Comparison of ENCODE assay signal across 22 cellular contexts in the genomic region with DNA sequence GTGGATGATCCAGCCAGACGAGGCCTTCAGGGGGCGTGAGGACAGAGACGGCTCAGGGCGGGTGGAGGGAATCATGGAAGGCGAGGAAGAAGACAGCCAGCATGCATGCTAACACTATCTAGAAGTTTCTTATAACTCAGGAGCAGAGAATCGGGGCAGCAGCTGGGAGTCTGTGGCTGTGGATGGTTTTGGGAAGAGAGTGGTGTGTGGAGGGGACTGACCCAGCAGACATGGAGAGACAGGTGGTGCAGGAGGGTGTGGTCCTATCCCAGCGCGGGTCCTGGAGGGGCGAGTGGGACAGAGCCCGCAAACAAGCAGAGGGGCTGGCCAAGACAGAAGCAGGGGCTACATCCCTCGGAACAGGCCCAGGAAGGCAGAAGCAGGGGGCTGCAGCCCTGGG.
"Had no signal": no experiment of that assay in that cellular context is flagged by ENCODE, and none has a peak within 500 bp of the region (broad histone marks: within the 10 kb centered on the region; RNA-seq: fewer than 3 reads in every experiment).

No MANE protein-coding gene starts in this region.

- H3K27me3 Mint-ChIP-seq: effector memory CD8-positive, alpha-beta T cell had no signal

- H3K9me3 Mint-ChIP-seq: effector memory CD8-positive, alpha-beta T cell; natural killer cell; stimulated activated naive B cell treated with anti-CD40 and anti-IgM and Interleukin-4, amounts not matched to agents 10 μg/mL and 1 μg/mL and 100 μg/mL, for 72 hours; stimulated activated naive CD8-positive, alpha-beta T cell treated with anti-CD3 and anti-CD28 coated beads, Interleukin-15, amount 100 ng/mL, for 72 hours had no signal

- ATAC-seq: effector memory CD8-positive, alpha-beta T cell; gastrocnemius medialis; left colon; natural killer cell; stimulated activated naive B cell treated with anti-CD40 and anti-IgM and Interleukin-4, amounts not matched to agents 10 μg/mL and 1 μg/mL and 100 μg/mL, for 72 hours; stimulated activated naive CD8-positive, alpha-beta T cell treated with anti-CD3 and anti-CD28 coated beads, Interleukin-15, amount 100 ng/mL, for 72 hours had no signal

- H2AFZ ChIP-seq: neural progenitor cell had no signal

- H3K36me3 ChIP-seq: esophagus muscularis mucosa, gastrocnemius medialis, neural progenitor cell, pancreas, prostate gland, right lobe of liver, tibial nerve, upper lobe of right lung, vagina had no signal

- DNase-seq: effector memory CD8-positive, alpha-beta T cell; glutamatergic neuron; kidney; mammary epithelial cell; natural killer cell; occipital lobe; stimulated activated CD4-positive, alpha-beta T cell treated with anti-CD3 and anti-CD28 coated beads, Interleukin-4, amount 100 ng/mL, for 1 hour; stimulated activated naive B cell treated with anti-CD40 and anti-IgM and Interleukin-4, amounts not matched to agents 10 μg/mL and 1 μg/mL and 100 μg/mL, for 72 hours; stimulated activated naive CD8-positive, alpha-beta T cell treated with anti-CD3 and anti-CD28 coated beads, Interleukin-15, amount 100 ng/mL, for 72 hours; testis had no signal

- H3K4me1 ChIP-seq: gastrocnemius medialis, neural progenitor cell, pancreas, prostate gland, right lobe of liver, testis, vagina had no signal

- H3K9ac ChIP-seq: neural progenitor cell had no signal

- H3K4me1 Mint-ChIP-seq: natural killer cell had no signal

- H3K27me3 ChIP-seq: esophagus muscularis mucosa, neural progenitor cell, pancreas, right lobe of liver, testis, tibial nerve, upper lobe of right lung, vagina had no signal

- H3K36me3 Mint-ChIP-seq: natural killer cell; stimulated activated naive B cell treated with anti-CD40 and anti-IgM and Interleukin-4, amounts not matched to agents 10 μg/mL and 1 μg/mL and 100 μg/mL, for 72 hours had no signal

- H3K27ac ChIP-seq: epithelial cell of prostate, esophagus muscularis mucosa, gastrocnemius medialis, neural progenitor cell, pancreas, prostate gland, right lobe of liver, testis, tibial nerve, upper lobe of right lung, vagina had no signal

- H3K4me3 Mint-ChIP-seq: effector memory CD8-positive, alpha-beta T cell; natural killer cell; neural progenitor cell; stimulated activated naive B cell treated with anti-CD40 and anti-IgM and Interleukin-4, amounts not matched to agents 10 μg/mL and 1 μg/mL and 100 μg/mL, for 72 hours; stimulated activated naive CD8-positive, alpha-beta T cell treated with anti-CD3 and anti-CD28 coated beads, Interleukin-15, amount 100 ng/mL, for 72 hours had no signal

- H3K9me3 ChIP-seq: esophagus muscularis mucosa, gastrocnemius medialis, mucosa of descending colon, pancreas, prostate gland, right lobe of liver, testis, tibial nerve, upper lobe of right lung, vagina had no signal

- H3K4me3 ChIP-seq: esophagus muscularis mucosa, gastrocnemius medialis, mucosa of descending colon, neural progenitor cell, pancreas, prostate gland, right lobe of liver, testis, tibial nerve, upper lobe of right lung, vagina had no signal

- H3K4me2 ChIP-seq: neural progenitor cell had no signal

- H3K27ac Mint-ChIP-seq: natural killer cell; neural progenitor cell; stimulated activated naive B cell treated with anti-CD40 and anti-IgM and Interleukin-4, amounts not matched to agents 10 μg/mL and 1 μg/mL and 100 μg/mL, for 72 hours had no signal
